ENCODE assay signal across 1 cellular context in the genomic region with DNA sequence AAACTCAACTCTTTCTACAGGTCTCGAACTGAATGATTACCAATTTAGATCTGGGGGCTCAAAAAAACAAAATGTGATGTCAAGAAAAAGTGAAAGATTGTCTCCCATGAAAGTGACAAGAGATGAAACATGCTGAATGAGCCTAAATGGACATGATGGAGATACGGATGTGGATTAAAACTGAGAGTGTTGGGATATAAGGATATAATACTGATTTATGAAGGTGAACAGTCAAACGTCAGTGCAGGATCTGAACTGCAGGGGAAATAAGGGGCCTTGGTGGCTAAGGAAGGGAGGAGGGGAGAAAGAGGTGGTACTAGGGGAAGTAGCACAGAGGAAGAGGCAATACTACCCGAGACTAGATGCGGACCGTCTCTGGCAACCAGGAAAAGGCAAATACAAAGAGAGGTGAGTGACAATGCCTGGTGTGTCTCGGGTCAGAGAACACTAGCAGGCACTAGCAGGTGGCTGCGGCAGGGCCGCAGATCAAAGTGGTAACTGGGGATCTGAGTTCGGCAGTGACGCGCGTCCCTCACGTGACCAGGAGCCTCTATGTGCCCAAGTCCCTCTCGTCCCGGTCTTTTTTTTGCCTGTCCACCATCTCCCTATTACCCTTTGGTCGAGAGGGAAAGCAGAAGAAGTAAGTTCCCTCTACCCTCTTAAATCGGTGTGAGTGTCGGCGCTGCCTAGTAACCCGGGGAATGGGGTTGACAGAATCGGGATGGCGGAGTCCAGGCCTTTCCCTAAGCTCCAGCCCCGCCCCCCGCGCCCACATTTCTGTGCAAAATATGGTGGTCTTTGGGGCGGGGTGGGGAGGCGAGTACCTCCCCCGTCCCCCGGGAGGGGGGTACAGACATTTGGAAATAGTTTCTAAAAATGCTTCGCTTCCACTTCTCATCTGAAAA.
TF ChIP-seq lines count a peak whose summit lies in the region.

A gene with protein sequence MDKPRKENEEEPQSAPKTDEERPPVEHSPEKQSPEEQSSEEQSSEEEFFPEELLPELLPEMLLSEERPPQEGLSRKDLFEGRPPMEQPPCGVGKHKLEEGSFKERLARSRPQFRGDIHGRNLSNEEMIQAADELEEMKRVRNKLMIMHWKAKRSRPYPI (plus strand): TSS at position 590 of the 905 bp plus-strand sequence. CDS start 942 bp downstream, outside the sequence.

TF ChIP-seq in HEK293, 187 proteins besides CTCF, POLR2A, EP300 and RAD21 (continued from another document):
- TF ChIP-seq, protein P1, sequence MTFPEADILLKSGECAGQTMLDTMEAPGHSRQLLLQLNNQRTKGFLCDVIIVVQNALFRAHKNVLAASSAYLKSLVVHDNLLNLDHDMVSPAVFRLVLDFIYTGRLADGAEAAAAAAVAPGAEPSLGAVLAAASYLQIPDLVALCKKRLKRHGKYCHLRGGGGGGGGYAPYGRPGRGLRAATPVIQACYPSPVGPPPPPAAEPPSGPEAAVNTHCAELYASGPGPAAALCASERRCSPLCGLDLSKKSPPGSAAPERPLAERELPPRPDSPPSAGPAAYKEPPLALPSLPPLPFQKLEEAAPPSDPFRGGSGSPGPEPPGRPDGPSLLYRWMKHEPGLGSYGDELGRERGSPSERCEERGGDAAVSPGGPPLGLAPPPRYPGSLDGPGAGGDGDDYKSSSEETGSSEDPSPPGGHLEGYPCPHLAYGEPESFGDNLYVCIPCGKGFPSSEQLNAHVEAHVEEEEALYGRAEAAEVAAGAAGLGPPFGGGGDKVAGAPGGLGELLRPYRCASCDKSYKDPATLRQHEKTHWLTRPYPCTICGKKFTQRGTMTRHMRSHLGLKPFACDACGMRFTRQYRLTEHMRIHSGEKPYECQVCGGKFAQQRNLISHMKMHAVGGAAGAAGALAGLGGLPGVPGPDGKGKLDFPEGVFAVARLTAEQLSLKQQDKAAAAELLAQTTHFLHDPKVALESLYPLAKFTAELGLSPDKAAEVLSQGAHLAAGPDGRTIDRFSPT (tag by site-specific recombination; IDR thresholded peaks at IDR 0.05): no peak
- TF ChIP-seq, protein P2, sequence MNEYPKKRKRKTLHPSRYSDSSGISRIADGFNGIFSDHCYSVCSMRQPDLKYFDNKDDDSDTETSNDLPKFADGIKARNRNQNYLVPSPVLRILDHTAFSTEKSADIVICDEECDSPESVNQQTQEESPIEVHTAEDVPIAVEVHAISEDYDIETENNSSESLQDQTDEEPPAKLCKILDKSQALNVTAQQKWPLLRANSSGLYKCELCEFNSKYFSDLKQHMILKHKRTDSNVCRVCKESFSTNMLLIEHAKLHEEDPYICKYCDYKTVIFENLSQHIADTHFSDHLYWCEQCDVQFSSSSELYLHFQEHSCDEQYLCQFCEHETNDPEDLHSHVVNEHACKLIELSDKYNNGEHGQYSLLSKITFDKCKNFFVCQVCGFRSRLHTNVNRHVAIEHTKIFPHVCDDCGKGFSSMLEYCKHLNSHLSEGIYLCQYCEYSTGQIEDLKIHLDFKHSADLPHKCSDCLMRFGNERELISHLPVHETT (tag by site-specific recombination; IDR thresholded peaks at IDR 0.05): no peak
- TF ChIP-seq, protein P3, sequence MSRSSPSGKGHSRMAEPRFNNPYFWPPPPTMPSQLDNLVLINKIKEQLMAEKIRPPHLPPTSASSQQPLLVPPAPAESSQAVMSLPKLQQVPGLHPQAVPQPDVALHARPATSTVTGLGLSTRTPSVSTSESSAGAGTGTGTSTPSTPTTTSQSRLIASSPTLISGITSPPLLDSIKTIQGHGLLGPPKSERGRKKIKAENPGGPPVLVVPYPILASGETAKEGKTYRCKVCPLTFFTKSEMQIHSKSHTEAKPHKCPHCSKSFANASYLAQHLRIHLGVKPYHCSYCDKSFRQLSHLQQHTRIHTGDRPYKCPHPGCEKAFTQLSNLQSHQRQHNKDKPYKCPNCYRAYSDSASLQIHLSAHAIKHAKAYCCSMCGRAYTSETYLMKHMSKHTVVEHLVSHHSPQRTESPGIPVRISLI (tag by site-specific recombination; IDR thresholded peaks at IDR 0.05): no peak
- TF ChIP-seq MYNN (tag by site-specific recombination; IDR thresholded peaks at IDR 0.05; ENCODE audit: borderline replicate concordance) (no peak), ZNF133 (tag by site-specific recombination; IDR thresholded peaks at IDR 0.05) (no peak), ZNF747 (tag by site-specific recombination; IDR thresholded peaks at IDR 0.05) (no peak), ZNF37A (tag by site-specific recombination; IDR thresholded peaks at IDR 0.05) (no peak), ZFHX2 (tag by site-specific recombination; conservative IDR thresholded peaks at IDR 0.05) (no peak), TRIM28 (IDR thresholded peaks at IDR 0.05; ENCODE audit: borderline replicate concordance, low read length) (no peak), ZNF558 (tag by site-specific recombination; IDR thresholded peaks at IDR 0.05) (no peak), KLF16 (tag by site-specific recombination; IDR thresholded peaks at IDR 0.05) (no peak), ZNF660 (tag by site-specific recombination; IDR thresholded peaks at IDR 0.05) (no peak), ZNF121 (tag by site-specific recombination; IDR thresholded peaks at IDR 0.05) (no peak), GLIS2 (tag by site-specific recombination; IDR thresholded peaks at IDR 0.05) (0 out of 2 replicates have a peak, but pooled peaks have one; percentile 16), KLF9 (tag by site-specific recombination; IDR thresholded peaks at IDR 0.05; ENCODE audit: low read depth) (peak; percentile 24)
- TF ChIP-seq, protein P4, sequence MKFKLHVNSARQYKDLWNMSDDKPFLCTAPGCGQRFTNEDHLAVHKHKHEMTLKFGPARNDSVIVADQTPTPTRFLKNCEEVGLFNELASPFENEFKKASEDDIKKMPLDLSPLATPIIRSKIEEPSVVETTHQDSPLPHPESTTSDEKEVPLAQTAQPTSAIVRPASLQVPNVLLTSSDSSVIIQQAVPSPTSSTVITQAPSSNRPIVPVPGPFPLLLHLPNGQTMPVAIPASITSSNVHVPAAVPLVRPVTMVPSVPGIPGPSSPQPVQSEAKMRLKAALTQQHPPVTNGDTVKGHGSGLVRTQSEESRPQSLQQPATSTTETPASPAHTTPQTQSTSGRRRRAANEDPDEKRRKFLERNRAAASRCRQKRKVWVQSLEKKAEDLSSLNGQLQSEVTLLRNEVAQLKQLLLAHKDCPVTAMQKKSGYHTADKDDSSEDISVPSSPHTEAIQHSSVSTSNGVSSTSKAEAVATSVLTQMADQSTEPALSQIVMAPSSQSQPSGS (tag by site-specific recombination; IDR thresholded peaks at IDR 0.05; ENCODE audit: low read depth): no peak
- TF ChIP-seq, protein P5, sequence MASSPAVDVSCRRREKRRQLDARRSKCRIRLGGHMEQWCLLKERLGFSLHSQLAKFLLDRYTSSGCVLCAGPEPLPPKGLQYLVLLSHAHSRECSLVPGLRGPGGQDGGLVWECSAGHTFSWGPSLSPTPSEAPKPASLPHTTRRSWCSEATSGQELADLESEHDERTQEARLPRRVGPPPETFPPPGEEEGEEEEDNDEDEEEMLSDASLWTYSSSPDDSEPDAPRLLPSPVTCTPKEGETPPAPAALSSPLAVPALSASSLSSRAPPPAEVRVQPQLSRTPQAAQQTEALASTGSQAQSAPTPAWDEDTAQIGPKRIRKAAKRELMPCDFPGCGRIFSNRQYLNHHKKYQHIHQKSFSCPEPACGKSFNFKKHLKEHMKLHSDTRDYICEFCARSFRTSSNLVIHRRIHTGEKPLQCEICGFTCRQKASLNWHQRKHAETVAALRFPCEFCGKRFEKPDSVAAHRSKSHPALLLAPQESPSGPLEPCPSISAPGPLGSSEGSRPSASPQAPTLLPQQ (tag by site-specific recombination; IDR thresholded peaks at IDR 0.05): peak; percentile 44; the same call in 1 of the 2 replicates
- TF ChIP-seq, protein P6, sequence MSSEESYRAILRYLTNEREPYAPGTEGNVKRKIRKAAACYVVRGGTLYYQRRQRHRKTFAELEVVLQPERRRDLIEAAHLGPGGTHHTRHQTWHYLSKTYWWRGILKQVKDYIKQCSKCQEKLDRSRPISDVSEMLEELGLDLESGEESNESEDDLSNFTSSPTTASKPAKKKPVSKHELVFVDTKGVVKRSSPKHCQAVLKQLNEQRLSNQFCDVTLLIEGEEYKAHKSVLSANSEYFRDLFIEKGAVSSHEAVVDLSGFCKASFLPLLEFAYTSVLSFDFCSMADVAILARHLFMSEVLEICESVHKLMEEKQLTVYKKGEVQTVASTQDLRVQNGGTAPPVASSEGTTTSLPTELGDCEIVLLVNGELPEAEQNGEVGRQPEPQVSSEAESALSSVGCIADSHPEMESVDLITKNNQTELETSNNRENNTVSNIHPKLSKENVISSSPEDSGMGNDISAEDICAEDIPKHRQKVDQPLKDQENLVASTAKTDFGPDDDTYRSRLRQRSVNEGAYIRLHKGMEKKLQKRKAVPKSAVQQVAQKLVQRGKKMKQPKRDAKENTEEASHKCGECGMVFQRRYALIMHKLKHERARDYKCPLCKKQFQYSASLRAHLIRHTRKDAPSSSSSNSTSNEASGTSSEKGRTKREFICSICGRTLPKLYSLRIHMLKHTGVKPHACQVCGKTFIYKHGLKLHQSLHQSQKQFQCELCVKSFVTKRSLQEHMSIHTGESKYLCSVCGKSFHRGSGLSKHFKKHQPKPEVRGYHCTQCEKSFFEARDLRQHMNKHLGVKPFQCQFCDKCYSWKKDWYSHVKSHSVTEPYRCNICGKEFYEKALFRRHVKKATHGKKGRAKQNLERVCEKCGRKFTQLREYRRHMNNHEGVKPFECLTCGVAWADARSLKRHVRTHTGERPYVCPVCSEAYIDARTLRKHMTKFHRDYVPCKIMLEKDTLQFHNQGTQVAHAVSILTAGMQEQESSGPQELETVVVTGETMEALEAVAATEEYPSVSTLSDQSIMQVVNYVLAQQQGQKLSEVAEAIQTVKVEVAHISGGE (tag by site-specific recombination; conservative IDR thresholded peaks at IDR 0.05; ENCODE audit: low read depth): 0 out of 2 replicates have a peak, but pooled peaks have one; percentile 19
- TF ChIP-seq, protein P7, sequence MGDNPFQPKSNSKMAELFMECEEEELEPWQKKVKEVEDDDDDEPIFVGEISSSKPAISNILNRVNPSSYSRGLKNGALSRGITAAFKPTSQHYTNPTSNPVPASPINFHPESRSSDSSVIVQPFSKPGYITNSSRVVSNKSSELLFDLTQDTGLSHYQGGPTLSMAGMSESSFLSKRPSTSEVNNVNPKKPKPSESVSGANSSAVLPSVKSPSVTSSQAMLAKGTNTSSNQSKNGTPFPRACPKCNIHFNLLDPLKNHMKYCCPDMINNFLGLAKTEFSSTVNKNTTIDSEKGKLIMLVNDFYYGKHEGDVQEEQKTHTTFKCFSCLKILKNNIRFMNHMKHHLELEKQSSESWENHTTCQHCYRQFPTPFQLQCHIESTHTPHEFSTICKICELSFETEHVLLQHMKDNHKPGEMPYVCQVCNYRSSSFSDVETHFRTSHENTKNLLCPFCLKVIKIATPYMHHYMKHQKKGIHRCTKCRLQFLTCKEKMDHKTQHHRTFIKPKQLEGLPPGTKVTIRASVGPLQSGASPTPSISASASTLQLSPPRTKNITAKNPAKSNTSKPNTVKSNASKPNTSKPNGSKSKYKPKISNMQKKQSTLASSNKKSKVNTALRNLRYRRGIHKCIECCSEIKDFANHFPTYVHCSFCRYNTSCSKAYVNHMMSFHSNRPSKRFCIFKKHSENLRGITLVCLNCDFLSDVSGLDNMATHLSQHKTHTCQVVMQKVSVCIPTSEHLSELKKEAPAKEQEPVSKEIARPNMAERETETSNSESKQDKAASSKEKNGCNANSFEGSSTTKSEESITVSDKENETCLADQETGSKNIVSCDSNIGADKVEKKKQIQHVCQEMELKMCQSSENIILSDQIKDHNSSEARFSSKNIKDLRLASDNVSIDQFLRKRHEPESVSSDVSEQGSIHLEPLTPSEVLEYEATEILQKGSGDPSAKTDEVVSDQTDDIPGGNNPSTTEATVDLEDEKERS (tag by site-specific recombination; IDR thresholded peaks at IDR 0.05): no peak
TF ChIP-seq in HEK293: peak in this region for 19.
